9 cellular contexts compared by ENCODE assay signal in genomic region chr9:123339666-123340414, GRCh38. TPM values are rescaled to one million over a fixed set of nuclear protein-coding genes. Genes with fewer than 3 reads are reported as not detected.
A peak's percentile ranks its signal among the peaks of the same experiment; 100 is the strongest.
DNase-seq lines count a peak whose midpoint lies in the region; ATAC-seq and TF ChIP-seq lines count a peak whose summit lies in the region.
"Had no signal": no experiment of that assay in that cellular context is flagged by ENCODE, and none has a peak within 500 bp of the region (broad histone marks: within the 10 kb centered on the region; RNA-seq: fewer than 3 reads in every experiment).

No MANE protein-coding gene starts in this region.

- peak in 5 of 10 experiments; percentile 26 to 36 (median 28) for DNase-seq in CD4-positive, alpha-beta T cell
- DNase-seq in activated T-cell treated with anti-CD3 and anti-CD28 coated beads, Interleukin-2, amount 50 U/mL, for 72 hours, result peak; percentile 73 to 82
- DNase-seq in medulla oblongata (ENCODE audit: extremely low spot score) (peak; percentile 76), stomach (no peak), adrenal gland (no peak), NCI-H748 (lab: John Stamatoyannopoulos, UW; ENCODE audit: unreplicated experiment) (no peak)

- WGBS in stomach, 5 donors, result 50 to 67% (median 63%) methylated on average over 30 to 31 of the region's 31 CpGs
- WGBS in adrenal gland, 4 donors, result 58 to 63% (median 62%) methylated on average over 31 of the region's 31 CpGs

- no peaks in the 10 kb centered on the region for H3K9me3 Mint-ChIP-seq in CD4-positive, alpha-beta T cell
- no peaks in the 10 kb centered on the region for H3K9me3 Mint-ChIP-seq in activated T-cell treated with anti-CD3 and anti-CD28 coated beads, Interleukin-2, amount 50 U/mL, for 72 hours

- H3K27me3 ChIP-seq in CD4-positive, alpha-beta T cell (ENCODE audit: control insufficient read depth, insufficient read depth, low read length), result no peaks in the 10 kb centered on the region
- H3K27me3 ChIP-seq in stomach (no peaks in the 10 kb centered on the region), adrenal gland (peaks cover 2% of the 10 kb centered on the region)

- TF ChIP-seq CTCF in CD4-positive, alpha-beta T cell (IDR thresholded peaks at IDR 0.05), result no peak
- TF ChIP-seq CTCF in stomach (IDR thresholded peaks at IDR 0.05), result no peak
- no peak for TF ChIP-seq CTCF in adrenal gland (IDR thresholded peaks at IDR 0.05)

- peak overlapping the region; percentile 89 for H3K4me3 Mint-ChIP-seq in CD4-positive, alpha-beta T cell
- peak overlapping the region; percentile 73 to 86 for H3K4me3 Mint-ChIP-seq in activated T-cell treated with anti-CD3 and anti-CD28 coated beads, Interleukin-2, amount 50 U/mL, for 72 hours

- peak overlapping the region; percentile 85 for H3K27ac Mint-ChIP-seq in CD4-positive, alpha-beta T cell
- peak overlapping the region; percentile 95 for H3K27ac Mint-ChIP-seq in activated T-cell treated with anti-CD3 and anti-CD28 coated beads, Interleukin-2, amount 50 U/mL, for 72 hours

- H3K27me3 Mint-ChIP-seq in CD4-positive, alpha-beta T cell, result no peaks in the 10 kb centered on the region
- no peaks in the 10 kb centered on the region for H3K27me3 Mint-ChIP-seq in activated T-cell treated with anti-CD3 and anti-CD28 coated beads, Interleukin-2, amount 50 U/mL, for 72 hours (ENCODE audit: low read depth)

- peaks cover 36% of the 10 kb centered on the region for H3K4me1 Mint-ChIP-seq in CD4-positive, alpha-beta T cell (ENCODE audit: low read depth)
- peaks cover 53% of the 10 kb centered on the region for H3K4me1 Mint-ChIP-seq in activated T-cell treated with anti-CD3 and anti-CD28 coated beads, Interleukin-2, amount 50 U/mL, for 72 hours (ENCODE audit: low read depth)

- peak; percentile 49 for ATAC-seq in CD4-positive, alpha-beta T cell (ENCODE audit: poor library complexity)
- peak; percentile 30 for ATAC-seq in GM21360 (IDR thresholded peaks at IDR 0.05; ENCODE audit: unreplicated experiment)
- ATAC-seq in HG03575 (IDR thresholded peaks at IDR 0.05; ENCODE audit: extremely low read depth, insufficient number of reproducible peaks, low FRiP score, unreplicated experiment), result peak; percentile 23
- peak; percentile 77 to 78 for ATAC-seq in activated T-cell treated with anti-CD3 and anti-CD28 coated beads, Interleukin-2, amount 50 U/mL, for 72 hours (replicated peaks in 1 of 2)

- H3K9me3 ChIP-seq in CD4-positive, alpha-beta T cell (ENCODE audit: control insufficient read depth, low read length), result no peaks in the 10 kb centered on the region
- H3K9me3 ChIP-seq in stomach (no peaks in the 10 kb centered on the region), adrenal gland (replicated peaks in 1 of 3) (no peaks in the 10 kb centered on the region)

- H3K4me3 ChIP-seq in stomach (peak overlapping the region; percentile 18 to 29 (median 24)), adrenal gland (no peak overlapping the region)

- TF ChIP-seq POLR2A in stomach (IDR thresholded peaks at IDR 0.05), result no peak
- no peak for TF ChIP-seq POLR2A in adrenal gland (IDR thresholded peaks at IDR 0.05)

- no peak for TF ChIP-seq EP300 in stomach (IDR thresholded peaks at IDR 0.05)

- no peaks in the 10 kb centered on the region for H3K36me3 ChIP-seq in stomach
- no peaks in the 10 kb centered on the region for H3K36me3 ChIP-seq in adrenal gland (replicated peaks in 1 of 2)

- peak overlapping the region; percentile 18 for H3K27ac ChIP-seq in CD4-positive, alpha-beta T cell (ENCODE audit: low read depth, low read length)
- H3K27ac ChIP-seq in stomach (peak overlapping the region in 4 of 5 donors; percentile 20 to 68 (median 50)), adrenal gland (no peak overlapping the region)

- POLR2A ChIA-PET in CD4-positive, alpha-beta T cell (lab: Charles Lee), result interaction anchor here (1.1 to 2.7 kb wide), 7 partner anchors 10 to 435 kb away, joined by 4 to 12 read pairs (median 7); partner anchors contain the start of gene RC3H2

- H3K4me1 ChIP-seq in stomach (peaks cover 9 to 44% (median 25%) of the 10 kb centered on the region in 4 donors), adrenal gland (replicated peaks in 1 of 2) (no peaks in the 10 kb centered on the region)

- intact Hi-C loops in CD4-positive, alpha-beta T cell (cut with DNase I, micrococcal nuclease), result loop anchor here (2.0 to 5.0 kb wide), 2 partner anchors 17 to 73 kb away; partner anchors contain the start of gene STRBP (in 2 of the 2)
- intact Hi-C loops in stomach (cut with DNase I; ENCODE audit: low total_unique reads) (loop anchor here (10.0 kb wide), 1 partner anchor 235 kb away; no protein-coding TSS in a partner anchor), adrenal gland (cut with DNase I) (no loop called here)

- CTCF ChIA-PET in CD4-positive, alpha-beta T cell (lab: Charles Lee), result interaction anchor here (1.2 to 2.7 kb wide), 4 partner anchors 10 to 114 kb away, joined by 3 to 12 read pairs (median 4); no protein-coding TSS in a partner anchor

- no peaks in the 10 kb centered on the region for H3K36me3 Mint-ChIP-seq in CD4-positive, alpha-beta T cell (ENCODE audit: low read depth)
- H3K36me3 Mint-ChIP-seq in activated T-cell treated with anti-CD3 and anti-CD28 coated beads, Interleukin-2, amount 50 U/mL, for 72 hours (ENCODE audit: insufficient read depth in 2 of 2), result no peaks in the 10 kb centered on the region

RNA-seq across cellular contexts. Expression of gene CRB2, which starts 16.2 kb away (rescaled TPM):
- not detected for total RNA-seq in CD4-positive, alpha-beta T cell
- total RNA-seq in activated T-cell treated with anti-CD3 and anti-CD28 coated beads, Interleukin-2, amount 50 U/mL, for 72 hours, result not detected
- total RNA-seq in stomach, result 1 to 10 TPM in 1 of 5 donors, under 1 TPM in 1, not detected in 3; 0.18 to 4.3 TPM
- polyA plus RNA-seq in stomach, result under 1 TPM in 2 of 3 donors, not detected in 1; 0.03 to 0.19 TPM
- under 1 TPM in 5 of 8 donors, not detected in 3; under 0.01 to 0.24 (median 0.07) TPM for total RNA-seq in adrenal gland
- under 1 TPM; 0.03 to 0.13 (median 0.08) TPM for polyA plus RNA-seq in adrenal gland
- total RNA-seq: fibroblast of lung had no signal
- polyA plus RNA-seq: fibroblast of lung had no signal

Comparison
In these comparisons a context has a peak if more than half of its experiments do, and no peak if none do; other contexts are left out.
1. ATAC-seq: peak in every context shown above with its lines; median percentile 78 in activated T-cell treated with anti-CD3 and anti-CD28 coated beads, Interleukin-2, amount 50 U/mL, for 72 hours; 49 in CD4-positive, alpha-beta T cell; 30 in GM21360; 23 in HG03575.
2. DNase-seq: peak in activated T-cell treated with anti-CD3 and anti-CD28 coated beads, Interleukin-2, amount 50 U/mL, for 72 hours (2 of 2) and medulla oblongata (single experiment); none in stomach (single experiment), adrenal gland (0 of 7) and NCI-H748 (single experiment).
3. H3K27ac ChIP-seq: peak in CD4-positive, alpha-beta T cell (single experiment) and stomach (4 of 5); none in adrenal gland (0 of 5).
4. H3K4me3 ChIP-seq: peak in stomach (4 of 4); none in adrenal gland (0 of 4).
5. intact Hi-C loops: an anchor here in CD4-positive, alpha-beta T cell (2.0 to 5.0 kb wide) and stomach (10.0 kb wide); none called in adrenal gland.